In the genomic region with DNA sequence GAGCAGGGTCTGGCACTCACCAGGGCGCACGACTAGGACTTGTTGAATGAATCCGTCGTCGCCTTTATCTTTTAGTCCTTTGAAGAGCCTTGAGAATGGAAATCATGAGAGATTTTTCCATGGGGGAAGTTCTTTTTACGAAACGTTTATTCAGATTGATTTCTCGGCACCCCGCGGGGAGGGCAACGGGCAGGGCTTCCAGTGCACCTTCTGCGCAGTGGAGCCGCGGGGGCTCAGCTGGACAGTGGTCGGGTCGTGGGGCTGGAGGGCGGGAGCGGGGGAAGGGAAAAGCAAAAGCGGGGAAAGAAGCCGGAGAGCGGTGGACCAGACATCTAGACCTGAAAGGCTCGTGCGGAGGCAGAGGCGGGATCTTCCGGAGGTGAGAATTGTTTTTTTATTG, we compare ENCODE assay signal across 8 cellular contexts. TPM values are rescaled to one million over a fixed set of nuclear protein-coding genes. Genes with fewer than 3 reads are reported as not detected.
DNase-seq lines count a peak whose midpoint lies in the region; ATAC-seq, FAIRE-seq and TF ChIP-seq lines count a peak whose summit lies in the region.
"Not testable (repeated sequence)": the region's sequence is repeated elsewhere in the genome, so short reads cannot be mapped to it uniquely, and the experiment has no call there.

No MANE protein-coding gene starts in this region.

- not testable (repeated sequence) for TF ChIP-seq POLR2A in A549 (IDR thresholded peaks at IDR 0.05; ENCODE audit: low read length)

- not testable (repeated sequence) for H2BK15ac ChIP-seq in mesenchymal stem cell (ENCODE audit: low read depth, poor library complexity, severe bottlenecking)

- H2AFZ ChIP-seq in mesenchymal stem cell (ENCODE audit: low read depth, low read length): not testable (repeated sequence)

- H3K14ac ChIP-seq in mesenchymal stem cell (ENCODE audit: low read length in 2 of 2): not testable (repeated sequence)

- not testable (repeated sequence) for H3K36me3 ChIP-seq in H7 (replicated peaks; ENCODE audit: control insufficient read depth, insufficient read depth, low read length); mesenchymal stem cell (ENCODE audit: control insufficient read depth in 1 of 2, insufficient read depth in 2 of 2, low read depth in 1 of 2, low read length in 2 of 2)

- H3K9me3 ChIP-seq in A549; mesenchymal stem cell (ENCODE audit: control insufficient read depth, low read length): not testable (repeated sequence)

- H3K4me3 ChIP-seq in A549 (peak overlapping the region; percentile 38), H7 (ENCODE audit: insufficient read depth, low read depth, low read length) (peak overlapping the region; percentile 41), fibroblast of villous mesenchyme (ENCODE audit: low read depth, low read length) (peak overlapping the region; percentile 46), mesenchymal stem cell (ENCODE audit: insufficient read depth in 1 of 2, low read depth in 1 of 2, low read length in 2 of 2) (peak overlapping the region in 1 of 2 experiments; percentile 63)

- H3K4me1 Mint-ChIP-seq in WTC11; activated naive CD4-positive, alpha-beta T cell treated with anti-CD3 and anti-CD28 coated beads for 36 hours (ENCODE audit: low read depth); central memory CD8-positive, alpha-beta T cell; progenitor cell of endocrine pancreas (ENCODE audit: low read depth): not testable (repeated sequence)

- not testable (repeated sequence) for H3K9ac ChIP-seq in mesenchymal stem cell (ENCODE audit: low read length)

- H3K79me1 ChIP-seq in mesenchymal stem cell (replicated peaks; ENCODE audit: low read length, poor library complexity, severe bottlenecking): not testable (repeated sequence)

- TF ChIP-seq RAD21 in A549 (conservative IDR thresholded peaks at IDR 0.05 in 1 of 2, IDR thresholded peaks at IDR 0.05 in 1 of 2): not testable (repeated sequence)

- TF ChIP-seq EP300 in A549 (IDR thresholded peaks at IDR 0.05): not testable (repeated sequence)

- H3K18ac ChIP-seq in mesenchymal stem cell (ENCODE audit: low read depth in 1 of 2, low read length in 2 of 2): not testable (repeated sequence)

- not testable (repeated sequence) for H2BK120ac ChIP-seq in mesenchymal stem cell (ENCODE audit: low read depth, low read length)

- not testable (repeated sequence) for H3K4me1 ChIP-seq in A549; mesenchymal stem cell (ENCODE audit: control insufficient read depth, insufficient read depth, low read depth, low read length)

- not testable (repeated sequence) for H3K4me2 ChIP-seq in A549
- peak overlapping the region; percentile 53 for H3K4me2 ChIP-seq in mesenchymal stem cell (ENCODE audit: low read length, poor library complexity, severe bottlenecking)

- H3K4me3 Mint-ChIP-seq in WTC11 (peak overlapping the region; percentile 85), progenitor cell of endocrine pancreas (ENCODE audit: low read depth) (peak overlapping the region; percentile 66)
- peak overlapping the region; percentile 82 for H3K4me3 Mint-ChIP-seq in activated naive CD4-positive, alpha-beta T cell treated with anti-CD3 and anti-CD28 coated beads for 36 hours
- H3K4me3 Mint-ChIP-seq in central memory CD8-positive, alpha-beta T cell: peak overlapping the region; percentile 18

- not testable (repeated sequence) for H2BK5ac ChIP-seq in mesenchymal stem cell (ENCODE audit: low read depth, low read length, poor library complexity, severe bottlenecking)

- ATAC-seq in A549: peak in 1 of 2 experiments; percentile 41; a peak in 3 of 6 replicates
- ATAC-seq in WTC11; central memory CD8-positive, alpha-beta T cell (replicated peaks; ENCODE audit: extremely low read depth, poor library complexity, severe bottlenecking): not testable (repeated sequence)

- H4K91ac ChIP-seq in mesenchymal stem cell (ENCODE audit: low read length): not testable (repeated sequence)

- intact Hi-C loops in activated naive CD4-positive, alpha-beta T cell treated with anti-CD3 and anti-CD28 coated beads for 36 hours (cut with micrococcal nuclease): not testable (repeated sequence)

- not testable (repeated sequence) for DNase-seq in A549 (ENCODE audit: low read depth in 1 of 2, low spot score in 1 of 2); H7; central memory CD8-positive, alpha-beta T cell (ENCODE audit: low spot score in 2 of 2); fibroblast of villous mesenchyme (ENCODE audit: low read depth); mesenchymal stem cell; progenitor cell of endocrine pancreas (ENCODE audit: low spot score, unreplicated experiment)
- DNase-seq in WTC11 (ENCODE audit: low spot score): peak; percentile 17
- peak; percentile 9 for DNase-seq in activated naive CD4-positive, alpha-beta T cell treated with anti-CD3 and anti-CD28 coated beads for 36 hours

- not testable (repeated sequence) for TF ChIP-seq CTCF in A549 (IDR thresholded peaks at IDR 0.05); WTC11 (IDR thresholded peaks at IDR 0.05); fibroblast of villous mesenchyme (IDR thresholded peaks at IDR 0.05; ENCODE audit: insufficient read depth, low read depth, low read length); progenitor cell of endocrine pancreas (IDR thresholded peaks at IDR 0.05; ENCODE audit: unreplicated experiment)

- H3K27me3 Mint-ChIP-seq in WTC11 (ENCODE audit: low read depth) (peaks cover 24% of the 10 kb centered on the region), progenitor cell of endocrine pancreas (peaks cover 20% of the 10 kb centered on the region)
- H3K27me3 Mint-ChIP-seq in activated naive CD4-positive, alpha-beta T cell treated with anti-CD3 and anti-CD28 coated beads for 36 hours (ENCODE audit: low read depth): not testable (repeated sequence)
- H3K27me3 Mint-ChIP-seq in central memory CD8-positive, alpha-beta T cell: peaks cover 13% of the 10 kb centered on the region

- not testable (repeated sequence) for H3K27me3 ChIP-seq in H7 (ENCODE audit: control insufficient read depth, insufficient read depth, low read length); mesenchymal stem cell (ENCODE audit: control insufficient read depth in 1 of 2, insufficient read depth in 1 of 2, low read length in 2 of 2)

- POLR2A ChIA-PET in A549 (lab: Yijun Ruan, JAX); WTC11 (lab: Charles Lee): not testable (repeated sequence)

- not testable (repeated sequence) for H3K36me3 Mint-ChIP-seq in WTC11; activated naive CD4-positive, alpha-beta T cell treated with anti-CD3 and anti-CD28 coated beads for 36 hours (ENCODE audit: low read depth); central memory CD8-positive, alpha-beta T cell (ENCODE audit: insufficient read depth); progenitor cell of endocrine pancreas (ENCODE audit: insufficient read depth)

- not testable (repeated sequence) for H3K27ac Mint-ChIP-seq in WTC11; activated naive CD4-positive, alpha-beta T cell treated with anti-CD3 and anti-CD28 coated beads for 36 hours; central memory CD8-positive, alpha-beta T cell (ENCODE audit: low read depth); progenitor cell of endocrine pancreas

- H4K8ac ChIP-seq in mesenchymal stem cell (ENCODE audit: low read length): not testable (repeated sequence)

- not testable (repeated sequence) for H2AK5ac ChIP-seq in mesenchymal stem cell (ENCODE audit: low read length, severe bottlenecking)

- H3K4ac ChIP-seq in mesenchymal stem cell (ENCODE audit: low read depth in 1 of 2, low read length in 2 of 2): not testable (repeated sequence)

- not testable (repeated sequence) for H3K23ac ChIP-seq in mesenchymal stem cell (ENCODE audit: low read length in 2 of 2)

- 0 out of 6 replicates have a peak overlapping the region, but pooled peaks of 1 of the 2 experiments have one; percentile 45 for H3K27ac ChIP-seq in A549
- not testable (repeated sequence) for H3K27ac ChIP-seq in mesenchymal stem cell (ENCODE audit: low read length, poor library complexity, severe bottlenecking)

- not testable (repeated sequence) for H3K9me3 Mint-ChIP-seq in WTC11; activated naive CD4-positive, alpha-beta T cell treated with anti-CD3 and anti-CD28 coated beads for 36 hours; central memory CD8-positive, alpha-beta T cell; progenitor cell of endocrine pancreas (ENCODE audit: low read depth)

- FAIRE-seq in A549 (lab: Jason Lieb, UNC): not testable (repeated sequence)

- whole genome bisulfite sequencing in A549 (ENCODE audit: missing lambda C conversion rate): 41% methylated on average over 15 of the region's 25 CpGs
- WGBS in mesenchymal stem cell: under 1% methylated on average over 11 of the region's 25 CpGs

- CTCF ChIA-PET in A549 (lab: Yijun Ruan, JAX); WTC11 (lab: Charles Lee); activated naive CD4-positive, alpha-beta T cell treated with anti-CD3 and anti-CD28 coated beads for 36 hours (lab: Charles Lee): not testable (repeated sequence)

- not testable (repeated sequence) for H2BK12ac ChIP-seq in mesenchymal stem cell (ENCODE audit: low read length in 2 of 2)

RNA-seq across cellular contexts. Expression of a gene that starts 50.5 kb away (rescaled TPM):
- polyA plus RNA-seq in A549 (2011; rRNA removed) (5.1 and 5.5 TPM in 2 replicates), A549 (2017; fragmentation: RNase III; extraction: RNeasy Plus Mini Kit Qiagen cat#74134 plus additional on column Dnase treatment) (1.3 to 1.6 TPM (median 1.5 TPM) in 3 replicates)
- 1.2 and 1.3 TPM in 2 replicates for polyA plus RNA-seq in A549 (2012; cell fraction: cytosol; rRNA removed)
- 3.2 and 3.8 TPM in 2 replicates for polyA plus RNA-seq in A549 (2012; cell fraction: nucleus; rRNA removed)
- 5.7 and 5.9 TPM in 2 replicates for polyA minus RNA-seq in A549 (2011; rRNA and poly(A)+ RNA removed)
- total RNA-seq in H7 (2014; rRNA removed; shearing (Covaris generic)): 0.21 and 0.59 TPM in 2 replicates
- total RNA-seq in WTC11 (2021) (0.44 to 0.69 TPM (median 0.66 TPM) in 3 replicates), fibroblast of villous mesenchyme (2.3 and 2.6 TPM in 2 replicates), progenitor cell of endocrine pancreas (5.5 and 6.1 TPM in 2 replicates)
- 1 to 10 TPM; 1.4 to 1.8 TPM for total RNA-seq in activated naive CD4-positive, alpha-beta T cell treated with anti-CD3 and anti-CD28 coated beads for 36 hours
- 0.69 TPM for polyA plus RNA-seq in mesenchymal stem cell (2013, experiment 1 of 2)
- 0.48 TPM for polyA plus RNA-seq in mesenchymal stem cell (2013, experiment 2 of 2)

Comparison
In these comparisons a context has a peak if more than half of its experiments do, and no peak if none do; other contexts are left out.
1. H3K4me3 Mint-ChIP-seq: peak in every context shown above with its lines; median percentile 85 in WTC11; 82 in activated naive CD4-positive, alpha-beta T cell treated with anti-CD3 and anti-CD28 coated beads for 36 hours; 66 in progenitor cell of endocrine pancreas; 18 in central memory CD8-positive, alpha-beta T cell.